In genomic region chrY:3003846-3004245, GRCh38 we compare ENCODE assay signal across 8 cellular contexts.
DNase-seq lines count a peak whose midpoint lies in the region; ATAC-seq and TF ChIP-seq lines count a peak whose summit lies in the region.

No MANE protein-coding gene starts in this region.

- H3K27me3 ChIP-seq in CD8-positive, alpha-beta memory T cell (ENCODE audit: insufficient read depth, low read length, poor library complexity, severe bottlenecking), result no peaks in the 10 kb centered on the region
- no peaks in the 10 kb centered on the region for H3K27me3 ChIP-seq in sigmoid colon

- DNase-seq in CD8-positive, alpha-beta memory T cell, result peak in 2 of 5 donors; percentile 1 to 57
- peak; percentile 31 for DNase-seq in activated T-helper 1 cell treated with anti-CD3 and anti-CD28 coated beads, Interleukin-12 subunit alpha, Interleukin-12 subunit beta, Interleukin-2, Interleukin-4 antibody, amounts not matched to agents 30 ng/mL and 10 ng/mL and 1 ng/mL, durations not matched to agents 14 hours and 24 hours and 36 hours (ENCODE audit: low spot score)
- DNase-seq in memory B cell (ENCODE audit: low spot score in 2 of 2) (no peak), sigmoid colon (no peak), KG1 (lab: John Stamatoyannopoulos, UW) (no peak), C1 segment of cervical spinal cord (lab: John Stamatoyannopoulos, UW) (no peak)

- WGBS in sigmoid colon, 2 donors, result 1% methylated on average over 5 of the region's 5 CpGs

- peak overlapping the region in 2 of 7 donors; percentile 94 to 96 for H3K4me3 Mint-ChIP-seq in CD8-positive, alpha-beta memory T cell
- H3K4me3 Mint-ChIP-seq in activated T-helper 1 cell treated with anti-CD3 and anti-CD28 coated beads, Interleukin-12 subunit alpha, Interleukin-12 subunit beta, Interleukin-2, Interleukin-4 antibody, amounts not matched to agents 30 ng/mL and 10 ng/mL and 1 ng/mL, durations not matched to agents 14 hours and 24 hours and 36 hours, result peak overlapping the region; percentile 87
- peak overlapping the region; percentile 95 for H3K4me3 Mint-ChIP-seq in memory B cell

- POLR2A ChIA-PET in CD8-positive, alpha-beta memory T cell (lab: Charles Lee), result no interaction called here

- H3K27ac Mint-ChIP-seq in CD8-positive, alpha-beta memory T cell, result peak overlapping the region in 2 of 8 donors; percentile 85 to 97
- H3K27ac Mint-ChIP-seq in activated T-helper 1 cell treated with anti-CD3 and anti-CD28 coated beads, Interleukin-12 subunit alpha, Interleukin-12 subunit beta, Interleukin-2, Interleukin-4 antibody, amounts not matched to agents 30 ng/mL and 10 ng/mL and 1 ng/mL, durations not matched to agents 14 hours and 24 hours and 36 hours, result peak overlapping the region; percentile 85
- peak overlapping the region; percentile 96 for H3K27ac Mint-ChIP-seq in memory B cell

- H3K36me3 Mint-ChIP-seq in CD8-positive, alpha-beta memory T cell, result peaks cover 0 to 27% (median 0%) of the 10 kb centered on the region in 3 donors
- peaks cover 8% of the 10 kb centered on the region for H3K36me3 Mint-ChIP-seq in activated T-helper 1 cell treated with anti-CD3 and anti-CD28 coated beads, Interleukin-12 subunit alpha, Interleukin-12 subunit beta, Interleukin-2, Interleukin-4 antibody, amounts not matched to agents 30 ng/mL and 10 ng/mL and 1 ng/mL, durations not matched to agents 14 hours and 24 hours and 36 hours (ENCODE audit: low read depth)
- H3K36me3 Mint-ChIP-seq in memory B cell, result peaks cover 2% of the 10 kb centered on the region

- TF ChIP-seq POLR2A in sigmoid colon (IDR thresholded peaks at IDR 0.05), result no peak

- peak; percentile 47 for ATAC-seq in HG02938 (IDR thresholded peaks at IDR 0.05; ENCODE audit: unreplicated experiment)
- ATAC-seq in memory B cell (ENCODE audit: low read depth), result peak; percentile 45
- ATAC-seq in HG03039 (IDR thresholded peaks at IDR 0.05; ENCODE audit: unreplicated experiment), result no peak

- peaks cover 58% of the 10 kb centered on the region for H3K4me1 ChIP-seq in CD8-positive, alpha-beta memory T cell (ENCODE audit: insufficient read depth, low read length)
- H3K4me1 ChIP-seq in sigmoid colon, result peaks cover 0 to 29% (median 3%) of the 10 kb centered on the region in 4 donors

- CTCF ChIA-PET in CD8-positive, alpha-beta memory T cell (lab: Charles Lee), result no interaction called here

- peak overlapping the region; percentile 88 for H3K4me3 ChIP-seq in CD8-positive, alpha-beta memory T cell (ENCODE audit: low read length)
- peak overlapping the region in 2 of 4 donors; percentile 45 to 52 for H3K4me3 ChIP-seq in sigmoid colon

- peak overlapping the region; percentile 79 for H3K27ac ChIP-seq in CD8-positive, alpha-beta memory T cell (ENCODE audit: low read depth, low read length)
- peak overlapping the region in 2 of 4 donors; percentile 84 for H3K27ac ChIP-seq in sigmoid colon

- no peaks in the 10 kb centered on the region for H3K9me3 Mint-ChIP-seq in CD8-positive, alpha-beta memory T cell
- no peaks in the 10 kb centered on the region for H3K9me3 Mint-ChIP-seq in activated T-helper 1 cell treated with anti-CD3 and anti-CD28 coated beads, Interleukin-12 subunit alpha, Interleukin-12 subunit beta, Interleukin-2, Interleukin-4 antibody, amounts not matched to agents 30 ng/mL and 10 ng/mL and 1 ng/mL, durations not matched to agents 14 hours and 24 hours and 36 hours
- no peaks in the 10 kb centered on the region for H3K9me3 Mint-ChIP-seq in memory B cell

- no peak for TF ChIP-seq EP300 in sigmoid colon (IDR thresholded peaks at IDR 0.05)

- H3K4me1 Mint-ChIP-seq in CD8-positive, alpha-beta memory T cell, result peaks cover 0 to 81% (median 0%) of the 10 kb centered on the region in 3 donors
- peaks cover 47% of the 10 kb centered on the region for H3K4me1 Mint-ChIP-seq in activated T-helper 1 cell treated with anti-CD3 and anti-CD28 coated beads, Interleukin-12 subunit alpha, Interleukin-12 subunit beta, Interleukin-2, Interleukin-4 antibody, amounts not matched to agents 30 ng/mL and 10 ng/mL and 1 ng/mL, durations not matched to agents 14 hours and 24 hours and 36 hours (ENCODE audit: low read depth)
- peaks cover 29% of the 10 kb centered on the region for H3K4me1 Mint-ChIP-seq in memory B cell

- H3K9me3 ChIP-seq in CD8-positive, alpha-beta memory T cell (ENCODE audit: low read length), result no peaks in the 10 kb centered on the region
- H3K9me3 ChIP-seq in sigmoid colon, result no peaks in the 10 kb centered on the region

- H3K36me3 ChIP-seq in CD8-positive, alpha-beta memory T cell (ENCODE audit: insufficient read depth, low read length), result no peaks in the 10 kb centered on the region
- H3K36me3 ChIP-seq in sigmoid colon, result no peaks in the 10 kb centered on the region

- H3K27me3 Mint-ChIP-seq in CD8-positive, alpha-beta memory T cell, result no peaks in the 10 kb centered on the region
- H3K27me3 Mint-ChIP-seq in activated T-helper 1 cell treated with anti-CD3 and anti-CD28 coated beads, Interleukin-12 subunit alpha, Interleukin-12 subunit beta, Interleukin-2, Interleukin-4 antibody, amounts not matched to agents 30 ng/mL and 10 ng/mL and 1 ng/mL, durations not matched to agents 14 hours and 24 hours and 36 hours (ENCODE audit: insufficient read depth), result no peaks in the 10 kb centered on the region
- no peaks in the 10 kb centered on the region for H3K27me3 Mint-ChIP-seq in memory B cell

- TF ChIP-seq CTCF in sigmoid colon (IDR thresholded peaks at IDR 0.05), result no peak

- intact Hi-C loops in activated T-helper 1 cell treated with anti-CD3 and anti-CD28 coated beads, Interleukin-12 subunit alpha, Interleukin-12 subunit beta, Interleukin-2, Interleukin-4 antibody, amounts not matched to agents 30 ng/mL and 10 ng/mL and 1 ng/mL, durations not matched to agents 14 hours and 24 hours and 36 hours (cut with micrococcal nuclease), result loop anchor here (1.0 to 5.0 kb wide), 4 partner anchors 47 to 162 kb away; partner anchors contain the start of gene RPS4Y1
- intact Hi-C loops in sigmoid colon (cut with DNase I), result no loop called here
